In genomic region chr12:4281173-4281654, GRCh38 we compare ENCODE assay signal across 14 cellular contexts. TPM values are rescaled to one million over a fixed set of nuclear protein-coding genes. Genes with fewer than 3 reads are reported as not detected.
DNase-seq lines count a peak whose midpoint lies in the region; ATAC-seq, FAIRE-seq and TF ChIP-seq lines count a peak whose summit lies in the region.
"Had no signal": no experiment of that assay in that cellular context is flagged by ENCODE, and none has a peak within 500 bp of the region (broad histone marks: within the 10 kb centered on the region; RNA-seq: fewer than 3 reads in every experiment).

No MANE protein-coding gene starts in this region.

- H3K4me2 ChIP-seq in PC-3 (ENCODE audit: low read length), result no peak overlapping the region

- H3K27me3 ChIP-seq in esophagus muscularis mucosa, result no peaks in the 10 kb centered on the region
- peaks cover 46% of the 10 kb centered on the region for H3K27me3 ChIP-seq in PC-3 (ENCODE audit: low read length)
- H3K27me3 ChIP-seq: body of pancreas, suprapubic skin had no signal

- H3K4me3 Mint-ChIP-seq in T-helper 1 cell treated with Interleukin-12 subunit alpha and Interleukin-12 subunit beta and Interleukin-4 antibody, amounts not matched to agents 30 μg/mL and 1 μg/mL, for 36 hours, result no peak overlapping the region
- H3K4me3 Mint-ChIP-seq in activated CD4-positive, alpha-beta memory T cell treated with anti-CD3 and anti-CD28 coated beads, Interleukin-2, amount 10 ng/mL, durations not matched to agents 7 days and 5 days, result no peak overlapping the region
- no peak overlapping the region for H3K4me3 Mint-ChIP-seq in stimulated activated memory B cell treated with anti-CD40 and anti-IgM and Interleukin-4, amounts not matched to agents 10 μg/mL and 1 μg/mL and 100 μg/mL, for 72 hours

- H3F3A ChIP-seq in PC-3 (ENCODE audit: low read length, unreplicated experiment), result no peaks in the 10 kb centered on the region

- H3K27ac ChIP-seq in esophagus muscularis mucosa (replicated peaks in 1 of 4), result peak overlapping the region; percentile 70 to 98 (median 84)
- no peak overlapping the region for H3K27ac ChIP-seq in PC-3 (ENCODE audit: low read length)
- H3K27ac ChIP-seq: suprapubic skin had no signal

- H3K36me3 ChIP-seq in esophagus muscularis mucosa, result peaks cover 6 to 88% (median 75%) of the 10 kb centered on the region in 4 donors
- H3K36me3 ChIP-seq in PC-3 (ENCODE audit: low read depth, low read length), result no peaks in the 10 kb centered on the region

- H2AFZ ChIP-seq in PC-3 (ENCODE audit: low read length), result no peak overlapping the region

- no peaks in the 10 kb centered on the region for H3K9me3 ChIP-seq in esophagus muscularis mucosa
- no peaks in the 10 kb centered on the region for H3K9me3 ChIP-seq in PC-3 (ENCODE audit: low read length)
- H3K9me3 ChIP-seq: body of pancreas, suprapubic skin had no signal

- POLR2A ChIA-PET in activated CD4-positive, alpha-beta memory T cell treated with anti-CD3 and anti-CD28 coated beads, Interleukin-2, amount 10 ng/mL, durations not matched to agents 7 days and 5 days (lab: Charles Lee), result interaction anchor here (1.1 to 22.7 kb wide), 7 partner anchors 8 to 293 kb away, joined by 3 to 422 read pairs (median 4); partner anchors contain the start of gene CCND2
- POLR2A ChIA-PET in PC-3 (lab: Charles Lee; ENCODE audit: unreplicated experiment), result no interaction called here

- H3K9ac ChIP-seq in PC-3 (ENCODE audit: low read length), result no peak overlapping the region

- no peak for ATAC-seq in stimulated activated memory B cell treated with anti-CD40 and anti-IgM and Interleukin-4, amounts not matched to agents 10 μg/mL and 1 μg/mL and 100 μg/mL, for 72 hours
- no peak for ATAC-seq in PC-3
- ATAC-seq: body of pancreas, Panc1 had no signal

- H3K9me3 Mint-ChIP-seq in T-helper 1 cell treated with Interleukin-12 subunit alpha and Interleukin-12 subunit beta and Interleukin-4 antibody, amounts not matched to agents 30 μg/mL and 1 μg/mL, for 36 hours, result no peaks in the 10 kb centered on the region
- H3K9me3 Mint-ChIP-seq in activated CD4-positive, alpha-beta memory T cell treated with anti-CD3 and anti-CD28 coated beads, Interleukin-2, amount 10 ng/mL, durations not matched to agents 7 days and 5 days, result no peaks in the 10 kb centered on the region
- no peaks in the 10 kb centered on the region for H3K9me3 Mint-ChIP-seq in stimulated activated memory B cell treated with anti-CD40 and anti-IgM and Interleukin-4, amounts not matched to agents 10 μg/mL and 1 μg/mL and 100 μg/mL, for 72 hours

- intact Hi-C loops in esophagus muscularis mucosa (cut with DNase I), result no loop called here
- intact Hi-C loops in PC-3 (cut with micrococcal nuclease), result no loop called here

- peaks cover 68% of the 10 kb centered on the region for H3K4me1 Mint-ChIP-seq in T-helper 1 cell treated with Interleukin-12 subunit alpha and Interleukin-12 subunit beta and Interleukin-4 antibody, amounts not matched to agents 30 μg/mL and 1 μg/mL, for 36 hours (ENCODE audit: low read depth)
- H3K4me1 Mint-ChIP-seq in activated CD4-positive, alpha-beta memory T cell treated with anti-CD3 and anti-CD28 coated beads, Interleukin-2, amount 10 ng/mL, durations not matched to agents 7 days and 5 days, result peaks cover 97% of the 10 kb centered on the region
- H3K4me1 Mint-ChIP-seq in stimulated activated memory B cell treated with anti-CD40 and anti-IgM and Interleukin-4, amounts not matched to agents 10 μg/mL and 1 μg/mL and 100 μg/mL, for 72 hours, result peaks cover 63% of the 10 kb centered on the region

- TF ChIP-seq CTCF in esophagus muscularis mucosa (IDR thresholded peaks at IDR 0.05) (no peak), PC-3 (conservative IDR thresholded peaks at IDR 0.05; ENCODE audit: low read depth, low read length) (no peak)

- H3K9me2 ChIP-seq in PC-3 (replicated peaks; ENCODE audit: low read length), result no peaks in the 10 kb centered on the region

- no peak for DNase-seq in T-helper 1 cell
- DNase-seq in activated CD4-positive, alpha-beta memory T cell treated with anti-CD3 and anti-CD28 coated beads, Interleukin-2, amount 10 ng/mL, durations not matched to agents 7 days and 5 days, result no peak
- peak; percentile 87 for DNase-seq in esophagus muscularis mucosa (ENCODE audit: extremely low spot score)
- DNase-seq in PC-3, result no peak
- DNase-seq in T1000 (lab: John Stamatoyannopoulos, UW), result no peak
- DNase-seq in H54 (ENCODE audit: insufficient read length, low spot score), result no peak
- DNase-seq: 8988T; Calu3; stimulated activated CD4-positive, alpha-beta T cell treated with anti-CD3 and anti-CD28 coated beads, Interleukin-4, amount 100 ng/mL, for 4 hours had no signal

- no peaks in the 10 kb centered on the region for H4K20me1 ChIP-seq in PC-3 (ENCODE audit: low read length)

- H3K4me1 ChIP-seq in esophagus muscularis mucosa (peaks cover 64 to 91% (median 85%) of the 10 kb centered on the region in 4 donors), PC-3 (ENCODE audit: insufficient read depth, low read length) (no peaks in the 10 kb centered on the region)

- peaks cover 84% of the 10 kb centered on the region for H3K36me3 Mint-ChIP-seq in T-helper 1 cell treated with Interleukin-12 subunit alpha and Interleukin-12 subunit beta and Interleukin-4 antibody, amounts not matched to agents 30 μg/mL and 1 μg/mL, for 36 hours (ENCODE audit: low read depth)
- peaks cover 99% of the 10 kb centered on the region for H3K36me3 Mint-ChIP-seq in activated CD4-positive, alpha-beta memory T cell treated with anti-CD3 and anti-CD28 coated beads, Interleukin-2, amount 10 ng/mL, durations not matched to agents 7 days and 5 days (ENCODE audit: low read depth)
- peaks cover 70% of the 10 kb centered on the region for H3K36me3 Mint-ChIP-seq in stimulated activated memory B cell treated with anti-CD40 and anti-IgM and Interleukin-4, amounts not matched to agents 10 μg/mL and 1 μg/mL and 100 μg/mL, for 72 hours

- H3K4me3 ChIP-seq in esophagus muscularis mucosa (peak overlapping the region in 2 of 4 donors; percentile 21 to 26), PC-3 (ENCODE audit: low read length) (no peak overlapping the region)
- H3K4me3 ChIP-seq: body of pancreas, suprapubic skin had no signal

- H3K79me2 ChIP-seq in PC-3 (ENCODE audit: low read length), result no peaks in the 10 kb centered on the region

- no peaks in the 10 kb centered on the region for H3K27me3 Mint-ChIP-seq in T-helper 1 cell treated with Interleukin-12 subunit alpha and Interleukin-12 subunit beta and Interleukin-4 antibody, amounts not matched to agents 30 μg/mL and 1 μg/mL, for 36 hours (ENCODE audit: low read depth)
- no peaks in the 10 kb centered on the region for H3K27me3 Mint-ChIP-seq in activated CD4-positive, alpha-beta memory T cell treated with anti-CD3 and anti-CD28 coated beads, Interleukin-2, amount 10 ng/mL, durations not matched to agents 7 days and 5 days
- no peaks in the 10 kb centered on the region for H3K27me3 Mint-ChIP-seq in stimulated activated memory B cell treated with anti-CD40 and anti-IgM and Interleukin-4, amounts not matched to agents 10 μg/mL and 1 μg/mL and 100 μg/mL, for 72 hours

- TF ChIP-seq EP300 in esophagus muscularis mucosa (IDR thresholded peaks at IDR 0.05), result no peak

- BruUV-seq in PC-3 (replicated peaks; lab: Mats Ljungman, UMichigan), result no TSS peak

- CTCF ChIA-PET in activated CD4-positive, alpha-beta memory T cell treated with anti-CD3 and anti-CD28 coated beads, Interleukin-2, amount 10 ng/mL, durations not matched to agents 7 days and 5 days (lab: Charles Lee), result no interaction called here
- CTCF ChIA-PET in PC-3 (lab: Charles Lee), result no interaction called here

- WGBS in esophagus muscularis mucosa, result 71% methylated on average over 16 of the region's 16 CpGs

- TF ChIP-seq POLR2A in esophagus muscularis mucosa (IDR thresholded peaks at IDR 0.05; ENCODE audit: low read depth), result no peak
- TF ChIP-seq POLR2A in H54 (IDR thresholded peaks at IDR 0.05; ENCODE audit: low read depth, low read length), result no peak

- peak overlapping the region; percentile 42 for H3K27ac Mint-ChIP-seq in T-helper 1 cell treated with Interleukin-12 subunit alpha and Interleukin-12 subunit beta and Interleukin-4 antibody, amounts not matched to agents 30 μg/mL and 1 μg/mL, for 36 hours
- H3K27ac Mint-ChIP-seq in activated CD4-positive, alpha-beta memory T cell treated with anti-CD3 and anti-CD28 coated beads, Interleukin-2, amount 10 ng/mL, durations not matched to agents 7 days and 5 days, result peak overlapping the region; percentile 41
- peak overlapping the region; percentile 62 for H3K27ac Mint-ChIP-seq in stimulated activated memory B cell treated with anti-CD40 and anti-IgM and Interleukin-4, amounts not matched to agents 10 μg/mL and 1 μg/mL and 100 μg/mL, for 72 hours

- no peak for FAIRE-seq in H54 (lab: Jason Lieb, UNC)

RNA-seq across cellular contexts. Expression of gene CCND2, which starts 7.7 kb away (rescaled TPM):
- 100 to 1,000 TPM; 389 to 401 TPM for total RNA-seq in activated CD4-positive, alpha-beta memory T cell treated with anti-CD3 and anti-CD28 coated beads, Interleukin-2, amount 10 ng/mL, durations not matched to agents 7 days and 5 days
- total RNA-seq in esophagus muscularis mucosa, result 100 to 1,000 TPM; 101 to 122 (median 111) TPM
- total RNA-seq in PC-3 (2014; rRNA removed), result not detected in 2 replicates

RNA-seq across cellular contexts. Expression of gene TIGAR, which starts 39.8 kb away (rescaled TPM):
- 10 to 100 TPM; 11.8 to 12.8 TPM for total RNA-seq in activated CD4-positive, alpha-beta memory T cell treated with anti-CD3 and anti-CD28 coated beads, Interleukin-2, amount 10 ng/mL, durations not matched to agents 7 days and 5 days
- total RNA-seq in esophagus muscularis mucosa (1 to 10 TPM; 6.6 to 7.6 (median 7.4) TPM), PC-3 (2014; rRNA removed) (3.7 and 4.6 TPM in 2 replicates)

Comparison
In these comparisons a context has a peak if more than half of its experiments do, and no peak if none do; other contexts are left out.
1. RNA of gene CCND2, which starts 7.7 kb away (total RNA-seq): 389 to 401 TPM in activated CD4-positive, alpha-beta memory T cell treated with anti-CD3 and anti-CD28 coated beads, Interleukin-2, amount 10 ng/mL, durations not matched to agents 7 days and 5 days and 101 to 122 TPM in esophagus muscularis mucosa; not detected in PC-3; every median in the first group is over 100 times any median in the second.
2. Peak in every context shown above with its lines, with median percentiles within 50 percentile points of each other: H3K27ac Mint-ChIP-seq.